In the genomic region with DNA sequence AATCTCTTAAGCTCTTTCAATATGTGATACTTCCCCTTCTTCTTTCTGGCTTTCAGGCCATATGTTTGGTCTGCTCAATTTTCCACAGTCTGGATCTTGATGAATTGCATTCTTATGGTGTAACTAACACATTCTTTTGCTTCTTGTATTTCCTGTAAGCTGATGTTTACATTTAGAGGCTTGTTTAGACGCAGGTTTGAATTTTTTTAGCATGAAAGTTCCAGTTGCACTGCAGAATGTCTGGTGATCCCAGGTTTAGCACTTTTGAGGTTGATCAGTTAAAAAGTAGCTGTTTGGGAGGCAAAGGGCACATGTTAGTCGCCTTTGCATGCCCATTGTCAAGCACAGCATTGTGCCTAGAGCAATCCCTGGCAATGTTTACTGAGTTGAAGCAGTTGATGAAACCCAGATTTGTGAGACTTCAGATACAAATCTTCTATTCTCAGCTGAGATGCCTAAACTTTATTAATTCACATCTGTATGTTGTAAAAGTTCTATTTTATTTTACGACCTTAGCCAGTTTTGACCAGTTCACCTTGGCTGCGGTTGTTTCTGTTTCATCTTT, we compare ENCODE assay signal across 11 cellular contexts. TPM values are rescaled to one million over a fixed set of nuclear protein-coding genes. Genes with fewer than 3 reads are reported as not detected.
A peak's percentile ranks its signal among the peaks of the same experiment; 100 is the strongest.
DNase-seq lines count a peak whose midpoint lies in the region; TF ChIP-seq lines count a peak whose summit lies in the region.
"Had no signal": no experiment of that assay in that cellular context is flagged by ENCODE, and none has a peak within 500 bp of the region (broad histone marks: within the 10 kb centered on the region; RNA-seq: fewer than 3 reads in every experiment).

No MANE protein-coding gene starts in this region.

- CTCF ChIA-PET in Calu3 (lab: Charles Lee) (interaction anchor here (0.6 kb wide), 1 partner anchor 60 kb away, joined by 3 read pairs; no protein-coding TSS in a partner anchor), PC-9 (lab: Charles Lee) (interaction anchor here (1.1 kb wide), 1 partner anchor 223 kb away, joined by 3 read pairs; the partner anchor contains the start of gene CDK20)

- H3K9me3 Mint-ChIP-seq in Calu3 (ENCODE audit: low read depth, unreplicated experiment) (no peaks in the 10 kb centered on the region), progenitor cell of endocrine pancreas (ENCODE audit: low read depth) (no peaks in the 10 kb centered on the region)
- no peaks in the 10 kb centered on the region for H3K9me3 Mint-ChIP-seq in activated naive CD8-positive, alpha-beta T cell treated with anti-CD3 and anti-CD28 coated beads for 36 hours

- H3K36me3 ChIP-seq in PC-9 (ENCODE audit: low read depth), result no peaks in the 10 kb centered on the region

- H4K20me1 ChIP-seq in PC-9 (ENCODE audit: insufficient read depth), result no peaks in the 10 kb centered on the region

- peak overlapping the region; percentile 43; the same call in 1 of the 2 replicates for H3K4me3 ChIP-seq in PC-9
- H3K4me3 ChIP-seq in epithelial cell of proximal tubule (ENCODE audit: low read depth, low read length), result peak overlapping the region; percentile 46

- H3K4me2 ChIP-seq in PC-9, result peak overlapping the region; percentile 77

- H3K4me1 Mint-ChIP-seq in Calu3 (ENCODE audit: low read depth, unreplicated experiment) (peaks cover 42% of the 10 kb centered on the region), progenitor cell of endocrine pancreas (ENCODE audit: low read depth) (peaks cover 39% of the 10 kb centered on the region)
- H3K4me1 Mint-ChIP-seq in activated naive CD8-positive, alpha-beta T cell treated with anti-CD3 and anti-CD28 coated beads for 36 hours, result peaks cover 5% of the 10 kb centered on the region
- H3K4me1 Mint-ChIP-seq: IgD-negative memory B cell had no signal

- peaks cover 47% of the 10 kb centered on the region for H3K4me1 ChIP-seq in PC-9 (replicated peaks; ENCODE audit: insufficient read depth)

- peak overlapping the region; percentile 95 for H3K27ac Mint-ChIP-seq in Calu3 (ENCODE audit: unreplicated experiment)
- peak overlapping the region; percentile 53 for H3K27ac Mint-ChIP-seq in progenitor cell of endocrine pancreas
- H3K27ac Mint-ChIP-seq in activated naive CD8-positive, alpha-beta T cell treated with anti-CD3 and anti-CD28 coated beads for 36 hours, result no peak overlapping the region
- H3K27ac Mint-ChIP-seq: IgD-negative memory B cell had no signal

- no peaks in the 10 kb centered on the region for H3K27me3 Mint-ChIP-seq in Calu3 (ENCODE audit: unreplicated experiment)
- H3K27me3 Mint-ChIP-seq in progenitor cell of endocrine pancreas, result no peaks in the 10 kb centered on the region
- peaks cover 31% of the 10 kb centered on the region for H3K27me3 Mint-ChIP-seq in activated naive CD8-positive, alpha-beta T cell treated with anti-CD3 and anti-CD28 coated beads for 36 hours
- H3K27me3 Mint-ChIP-seq: IgD-negative memory B cell had no signal

- POLR2A ChIA-PET in PC-9 (lab: Charles Lee; ENCODE audit: unreplicated experiment), result interaction anchor here (0.5 to 1.8 kb wide), 5 partner anchors 10 to 1321 kb away, joined by 3 to 21 read pairs (median 11); no protein-coding TSS in a partner anchor

- peak overlapping the region; percentile 46; the same call in 1 of the 2 replicates for H2AFZ ChIP-seq in PC-9

- H3K27me3 ChIP-seq in PC-9 (ENCODE audit: insufficient read depth, low read depth), result no peaks in the 10 kb centered on the region

- H3K9me3 ChIP-seq in PC-9 (ENCODE audit: insufficient read depth, low read depth), result no peaks in the 10 kb centered on the region

- peaks cover 10% of the 10 kb centered on the region for H3K36me3 Mint-ChIP-seq in Calu3 (ENCODE audit: insufficient read depth, unreplicated experiment)
- H3K36me3 Mint-ChIP-seq in progenitor cell of endocrine pancreas (ENCODE audit: insufficient read depth), result no peaks in the 10 kb centered on the region
- no peaks in the 10 kb centered on the region for H3K36me3 Mint-ChIP-seq in activated naive CD8-positive, alpha-beta T cell treated with anti-CD3 and anti-CD28 coated beads for 36 hours
- H3K36me3 Mint-ChIP-seq: IgD-negative memory B cell had no signal

- peak overlapping the region; percentile 96 for H3K27ac ChIP-seq in PC-9

- peaks cover 38% of the 10 kb centered on the region for H3F3A ChIP-seq in PC-9 (ENCODE audit: insufficient read depth, low read depth)

- TF ChIP-seq CTCF in Calu3 (IDR thresholded peaks at IDR 0.05; ENCODE audit: unreplicated experiment) (no peak), PC-9 (conservative IDR thresholded peaks at IDR 0.05) (no peak), epithelial cell of proximal tubule (conservative IDR thresholded peaks at IDR 0.05; ENCODE audit: low read depth, low read length) (no peak), progenitor cell of endocrine pancreas (IDR thresholded peaks at IDR 0.05; ENCODE audit: unreplicated experiment) (no peak)

- H3K4me3 Mint-ChIP-seq in Calu3 (ENCODE audit: low read depth, unreplicated experiment) (peak overlapping the region; percentile 9), progenitor cell of endocrine pancreas (ENCODE audit: low read depth) (no peak overlapping the region)
- H3K4me3 Mint-ChIP-seq in activated naive CD8-positive, alpha-beta T cell treated with anti-CD3 and anti-CD28 coated beads for 36 hours, result no peak overlapping the region
- H3K4me3 Mint-ChIP-seq: IgD-negative memory B cell had no signal

- no peaks in the 10 kb centered on the region for H3K9me2 ChIP-seq in PC-9 (ENCODE audit: insufficient read depth)

- no TSS peak for BruUV-seq in Calu3 (replicated peaks; lab: Mats Ljungman, UMichigan)
- BruUV-seq in PC-9 (replicated peaks; lab: Mats Ljungman, UMichigan), result no TSS peak

- DNase-seq in Calu3 (peak; percentile 13), PC-9 (peak; percentile 46 to 98), epithelial cell of proximal tubule (ENCODE audit: low read depth) (peak; percentile 63), progenitor cell of endocrine pancreas (ENCODE audit: low spot score, unreplicated experiment) (no peak), HUDEP-2 (lab: John Stamatoyannopoulos, UW; ENCODE audit: unreplicated experiment in 76 of 76) (no peak), NCI-H82 (lab: John Stamatoyannopoulos, UW) (no peak)
- no peak for DNase-seq in effector CD4-positive, alpha-beta T cell
- DNase-seq in activated naive CD8-positive, alpha-beta T cell treated with anti-CD3 and anti-CD28 coated beads for 36 hours, result no peak
- DNase-seq: GDM1, SHP77 treated with DMSO at 0.1 percent for 48 hours had no signal

- intact Hi-C loops in Calu3 (cut with micrococcal nuclease; ENCODE audit: unreplicated experiment), result loop anchor here (5.0 to 10.0 kb wide), 2 partner anchors 189 to 337 kb away; partner anchors contain the start of genes NXNL2 and SPIN1
- intact Hi-C loops in PC-9 (cut with micrococcal nuclease; ENCODE audit: unreplicated experiment), result loop anchor here (1.0 to 5.0 kb wide), 3 partner anchors 73 to 190 kb away; partner anchors contain the start of gene SPIN1

- no peaks in the 10 kb centered on the region for H3K79me2 ChIP-seq in PC-9 (ENCODE audit: low read depth)

RNA-seq across cellular contexts. Expression of gene SPATA31C2, which starts 59.6 kb away (rescaled TPM):
- total RNA-seq in Calu3 (2022) (not detected in 2 replicates), PC-9 (2021) (not detected in 2 replicates), epithelial cell of proximal tubule (not detected in 2 replicates), progenitor cell of endocrine pancreas (not detected in 2 replicates)
- under 1 TPM; 0.18 to 0.21 TPM for total RNA-seq in activated naive CD8-positive, alpha-beta T cell treated with anti-CD3 and anti-CD28 coated beads for 36 hours

Comparison
In these comparisons a context has a peak if more than half of its experiments do, and no peak if none do; other contexts are left out.
1. DNase-seq: peak in Calu3 (single experiment), PC-9 (2 of 2) and epithelial cell of proximal tubule (single experiment); none in progenitor cell of endocrine pancreas (single experiment), effector CD4-positive, alpha-beta T cell (single experiment), HUDEP-2 (0 of 76), activated naive CD8-positive, alpha-beta T cell treated with anti-CD3 and anti-CD28 coated beads for 36 hours (single experiment) and NCI-H82 (single experiment).